Comparison of ENCODE assay signal across 1 cellular context in the genomic region with DNA sequence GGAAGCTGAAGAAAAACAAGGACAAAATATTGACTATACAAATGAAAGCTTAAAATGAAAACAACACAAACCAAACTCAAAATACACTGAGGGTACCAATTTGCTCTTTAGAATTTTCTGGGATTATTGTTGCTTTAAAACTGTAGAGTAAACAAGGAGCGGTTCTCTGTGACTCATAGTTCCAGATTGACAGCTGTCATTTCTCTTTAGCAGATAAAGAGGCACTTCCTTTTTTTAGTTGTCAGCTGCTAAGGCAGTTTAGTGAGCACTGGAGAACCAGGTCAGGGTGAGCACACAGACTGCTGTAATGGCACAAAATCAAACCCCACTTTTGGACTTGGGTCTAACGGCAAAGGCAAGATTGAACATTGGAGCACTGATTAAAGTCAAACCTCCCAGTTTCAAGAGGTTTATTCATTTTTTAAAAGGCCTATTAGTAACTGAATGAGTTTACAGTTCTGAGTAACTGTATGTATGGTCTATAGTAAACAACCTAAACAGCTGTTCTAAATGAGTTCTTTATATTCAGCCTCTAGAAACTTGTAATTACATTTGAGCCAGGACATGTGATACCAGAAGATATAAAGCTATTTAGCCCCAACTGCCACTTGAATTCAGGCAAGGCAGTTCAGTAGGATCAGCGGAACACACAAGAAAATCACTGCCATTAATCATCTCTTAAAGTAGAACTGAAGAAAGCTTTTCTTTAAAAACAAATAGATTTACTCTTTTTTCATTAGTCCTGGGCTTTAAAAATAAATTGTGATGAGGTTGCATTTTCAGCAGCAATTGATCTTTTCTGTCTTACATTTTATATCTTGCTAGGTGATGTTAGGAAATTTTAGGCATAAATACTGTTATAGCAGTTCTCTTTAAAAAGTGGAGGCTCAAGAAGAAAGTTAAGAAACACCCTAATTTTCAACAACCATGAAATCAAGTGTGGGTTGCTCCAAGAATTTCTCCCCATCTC.
TF ChIP-seq lines count a peak whose summit lies in the region.

No MANE protein-coding gene starts in this region.

TF ChIP-seq in GM12878, 131 proteins besides CTCF, POLR2A, EP300 and RAD21 (continued from another document):
- TF ChIP-seq, protein P1, sequence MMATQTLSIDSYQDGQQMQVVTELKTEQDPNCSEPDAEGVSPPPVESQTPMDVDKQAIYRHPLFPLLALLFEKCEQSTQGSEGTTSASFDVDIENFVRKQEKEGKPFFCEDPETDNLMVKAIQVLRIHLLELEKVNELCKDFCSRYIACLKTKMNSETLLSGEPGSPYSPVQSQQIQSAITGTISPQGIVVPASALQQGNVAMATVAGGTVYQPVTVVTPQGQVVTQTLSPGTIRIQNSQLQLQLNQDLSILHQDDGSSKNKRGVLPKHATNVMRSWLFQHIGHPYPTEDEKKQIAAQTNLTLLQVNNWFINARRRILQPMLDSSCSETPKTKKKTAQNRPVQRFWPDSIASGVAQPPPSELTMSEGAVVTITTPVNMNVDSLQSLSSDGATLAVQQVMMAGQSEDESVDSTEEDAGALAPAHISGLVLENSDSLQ (IDR thresholded peaks at IDR 0.05): peak; percentile 46
- TF ChIP-seq CHD2 (IDR thresholded peaks at IDR 0.05; ENCODE audit: borderline replicate concordance, low read depth, low read length): no peak
- TF ChIP-seq BRCA1 (IDR thresholded peaks at IDR 0.05; ENCODE audit: low read depth, low read length): no peak
TF ChIP-seq in GM12878: peak in this region for 2.
